In genomic region chr6:160029525-160029924, GRCh38 we compare ENCODE assay signal across 12 cellular contexts.
DNase-seq lines count a peak whose midpoint lies in the region; ATAC-seq and TF ChIP-seq lines count a peak whose summit lies in the region.
"Had no signal": no experiment of that assay in that cellular context is flagged by ENCODE, and none has a peak within 500 bp of the region (broad histone marks: within the 10 kb centered on the region; RNA-seq: fewer than 3 reads in every experiment).

No MANE protein-coding gene starts in this region.

- DNase-seq in right atrium auricular region (ENCODE audit: low spot score), result no peak
- no peak for DNase-seq in left ventricle myocardium superior
- no peak for DNase-seq in fibroblast of lung (ENCODE audit: low read depth in 2 of 2)
- no peak for DNase-seq in osteocyte (ENCODE audit: extremely low spot score, unreplicated experiment)
- DNase-seq in left colon, result no peak
- DNase-seq in ureter (ENCODE audit: low spot score), result no peak
- no peak for DNase-seq in SK-N-DZ (ENCODE audit: low spot score)
- no peak for DNase-seq in cerebellar nuclear complex (lab: John Stamatoyannopoulos, UW)
- DNase-seq: activated T-cell treated with anti-CD3 and anti-CD28 coated beads, Interleukin-2, amount 50 U/mL, for 1 hour; naive thymus-derived CD4-positive, alpha-beta T cell; NCI-H1930; stimulated activated CD4-positive, alpha-beta T cell treated with anti-CD3 and anti-CD28 coated beads, Interleukin-4, amount 100 ng/mL, for 4 hours had no signal

- H3K27ac Mint-ChIP-seq in osteocyte (ENCODE audit: unreplicated experiment), result peak overlapping the region; percentile 96

- H3K4me1 Mint-ChIP-seq in osteocyte (ENCODE audit: unreplicated experiment), result peaks cover 41% of the 10 kb centered on the region

- intact Hi-C loops in left ventricle myocardium superior (cut with micrococcal nuclease) (no loop called here), left colon (cut with DNase I, micrococcal nuclease) (no loop called here)

- no peak overlapping the region for H2AFZ ChIP-seq in fibroblast of lung (ENCODE audit: low read length)

- H3K79me2 ChIP-seq in fibroblast of lung (ENCODE audit: control insufficient read depth, insufficient read depth, low read length), result peaks cover 2% of the 10 kb centered on the region

- peaks cover 0 to 19% of the 10 kb centered on the region in 2 donors for H3K4me1 ChIP-seq in right atrium auricular region
- H3K4me1 ChIP-seq in fibroblast of lung (ENCODE audit: control insufficient read depth, extremely low read depth, insufficient read depth, low read length), result peaks cover 19% of the 10 kb centered on the region

- H3K9me3 ChIP-seq in right atrium auricular region, result no peaks in the 10 kb centered on the region
- no peaks in the 10 kb centered on the region for H3K9me3 ChIP-seq in fibroblast of lung (ENCODE audit: control insufficient read depth, insufficient read depth, low read depth, low read length)

- no peak overlapping the region for H3K4me3 Mint-ChIP-seq in osteocyte (ENCODE audit: unreplicated experiment)
- H3K4me3 Mint-ChIP-seq: naive thymus-derived CD4-positive, alpha-beta T cell had no signal

- H3K9ac ChIP-seq in fibroblast of lung (ENCODE audit: insufficient read depth, low read length), result no peak overlapping the region

- ATAC-seq in left ventricle myocardium superior, result no peak
- no peak for ATAC-seq in left colon
- ATAC-seq: naive thymus-derived CD4-positive, alpha-beta T cell had no signal

- no peak overlapping the region for H3K4me2 ChIP-seq in fibroblast of lung (ENCODE audit: extremely low read depth, insufficient read depth, low read length)

- H3K27me3 ChIP-seq in right atrium auricular region, result no peaks in the 10 kb centered on the region
- H3K27me3 ChIP-seq in fibroblast of lung (ENCODE audit: control insufficient read depth, insufficient read depth, low read length), result no peaks in the 10 kb centered on the region

- TF ChIP-seq CTCF in right atrium auricular region (IDR thresholded peaks at IDR 0.05) (no peak), fibroblast of lung (conservative IDR thresholded peaks at IDR 0.05 in 1 of 2, IDR thresholded peaks at IDR 0.05 in 1 of 2; ENCODE audit: low read depth in 1 of 2, low read length in 2 of 2) (no peak), osteocyte (IDR thresholded peaks at IDR 0.05) (no peak)

- H3K4me3 ChIP-seq in right atrium auricular region (no peak overlapping the region), fibroblast of lung (replicated peaks in 1 of 4; ENCODE audit: control extremely low read depth in 1 of 4, insufficient read depth in 1 of 4, low read depth in 3 of 4, low read length in 4 of 4) (no peak overlapping the region)

- peaks cover 45% of the 10 kb centered on the region for H3K36me3 Mint-ChIP-seq in osteocyte (ENCODE audit: unreplicated experiment)

- H3K36me3 ChIP-seq in right atrium auricular region, result peaks cover 22% of the 10 kb centered on the region
- peaks cover 23% of the 10 kb centered on the region for H3K36me3 ChIP-seq in fibroblast of lung (ENCODE audit: control insufficient read depth, insufficient read depth, low read length)

- no peaks in the 10 kb centered on the region for H3K27me3 Mint-ChIP-seq in osteocyte (ENCODE audit: unreplicated experiment)
- H3K27me3 Mint-ChIP-seq: naive thymus-derived CD4-positive, alpha-beta T cell had no signal

- H3K9me3 Mint-ChIP-seq in osteocyte (ENCODE audit: unreplicated experiment), result no peaks in the 10 kb centered on the region
- H3K9me3 Mint-ChIP-seq: naive thymus-derived CD4-positive, alpha-beta T cell had no signal

- H3K27ac ChIP-seq in right atrium auricular region (peak overlapping the region; percentile 76 to 82), fibroblast of lung (ENCODE audit: insufficient read depth, low read length) (peak overlapping the region; percentile 91)

- no peaks in the 10 kb centered on the region for H4K20me1 ChIP-seq in fibroblast of lung (ENCODE audit: control insufficient read depth, extremely low read depth, insufficient read depth, low read length)
